ENCODE assay signal across 1 cellular context in genomic region chr1:231528175-231529029, GRCh38.
TF ChIP-seq lines count a peak whose summit lies in the region.

TSNAX (plus strand) TSS chr1:231528669; CDS start chr1:231528811, 142 bp downstream.

TF ChIP-seq in K562, 482 proteins besides CTCF, POLR2A, EP300 and RAD21 (continued from another document and continues in another):
- TF ChIP-seq MITF (IDR thresholded peaks at IDR 0.05): peak; percentile 73
- no peak for TF ChIP-seq SMARCB1 (IDR thresholded peaks at IDR 0.05; ENCODE audit: insufficient read length, low read depth)
- TF ChIP-seq MAZ (CRISPR knock-in tag; conservative IDR thresholded peaks at IDR 0.05 in 1 of 2, IDR thresholded peaks at IDR 0.05 in 1 of 2): peak; percentile 89 to 97
- 0 out of 2 replicates have a peak, but pooled peaks have one; percentile 22 for TF ChIP-seq NBN (IDR thresholded peaks at IDR 0.05; ENCODE audit: low read depth)
- TF ChIP-seq GATA2 (CRISPR knock-in tag; IDR thresholded peaks at IDR 0.05): no peak
- TF ChIP-seq ARNT (IDR thresholded peaks at IDR 0.05): peak in 1 of 2 experiments; percentile 51; a peak in 1 of 4 replicates
- peak; percentile 86 for TF ChIP-seq ZNF592 (IDR thresholded peaks at IDR 0.05)
- no peak for TF ChIP-seq ETS2 (tag; IDR thresholded peaks at IDR 0.05; ENCODE audit: borderline replicate concordance, poor library complexity, severe bottlenecking)
- no peak for TF ChIP-seq ZNF583 (CRISPR knock-in tag; IDR thresholded peaks at IDR 0.05)
- TF ChIP-seq ZNF165 (CRISPR knock-in tag; IDR thresholded peaks at IDR 0.05; ENCODE audit: borderline replicate concordance): no peak
- TF ChIP-seq ZHX1 (conservative IDR thresholded peaks at IDR 0.05; ENCODE audit: low read length): 0 out of 2 replicates have a peak, but pooled peaks have one; percentile 70
- TF ChIP-seq UBTF (IDR thresholded peaks at IDR 0.05; ENCODE audit: borderline replicate concordance in 1 of 2, low read depth in 2 of 2, low read length in 2 of 2): peak; percentile 81 to 89; a peak in 3 of 4 replicates
- TF ChIP-seq NR1H2 (CRISPR knock-in tag; IDR thresholded peaks at IDR 0.05): no peak
- TF ChIP-seq PCBP1 (IDR thresholded peaks at IDR 0.05; ENCODE audit: low read depth, low read length, poor library complexity, severe bottlenecking): no peak
- no peak for TF ChIP-seq HINFP (tag; conservative IDR thresholded peaks at IDR 0.05; ENCODE audit: low read depth)
- no peak for TF ChIP-seq ZNF764 (CRISPR knock-in tag; IDR thresholded peaks at IDR 0.05; ENCODE audit: low read depth)
- TF ChIP-seq CHAMP1 (IDR thresholded peaks at IDR 0.05): no peak
- no peak for TF ChIP-seq NR2C1 (IDR thresholded peaks at IDR 0.05)
- peak; percentile 77 for TF ChIP-seq NR2C1 (tag; IDR thresholded peaks at IDR 0.05)
- no peak for TF ChIP-seq U2AF1 (optimal IDR thresholded peaks at IDR 0.05; ENCODE audit: low read depth, low read length)
- TF ChIP-seq ZNF121 (CRISPR knock-in tag; conservative IDR thresholded peaks at IDR 0.05): no peak
- TF ChIP-seq AFF1 (IDR thresholded peaks at IDR 0.05; ENCODE audit: low read depth in 1 of 2, partially characterized antibody in 2 of 2): peak in 1 of 2 experiments; percentile 87
- TF ChIP-seq RB1 (IDR thresholded peaks at IDR 0.05; ENCODE audit: low read depth): peak; percentile 99
- 0 out of 2 replicates have a peak, but pooled peaks have one; percentile 32 for TF ChIP-seq ZNF23 (CRISPR knock-in tag; IDR thresholded peaks at IDR 0.05)
- TF ChIP-seq HSF4 (CRISPR knock-in tag; IDR thresholded peaks at IDR 0.05; ENCODE audit: borderline replicate concordance): no peak
- no peak for TF ChIP-seq NR0B1 (IDR thresholded peaks at IDR 0.05; ENCODE audit: partially characterized antibody)
- no peak for TF ChIP-seq LARP7 (IDR thresholded peaks at IDR 0.05)
- TF ChIP-seq RBM39 (optimal IDR thresholded peaks at IDR 0.05; ENCODE audit: low read depth, low read length): peak; percentile 33
- TF ChIP-seq RCOR1 (IDR thresholded peaks at IDR 0.05; ENCODE audit: borderline replicate concordance in 1 of 2, low read depth in 2 of 2, low read length in 2 of 2): no peak
- TF ChIP-seq HNRNPUL1 (IDR thresholded peaks at IDR 0.05; ENCODE audit: low read length): no peak
- TF ChIP-seq ELF1 (tag; IDR thresholded peaks at IDR 0.05): peak; percentile 75
- peak in 1 of 2 experiments; percentile 81; a peak in 1 of 4 replicates for TF ChIP-seq SRF (CRISPR knock-in tag; IDR thresholded peaks at IDR 0.05)
- no peak for TF ChIP-seq ATF1 (CRISPR knock-in tag; IDR thresholded peaks at IDR 0.05)
- peak; percentile 96 for TF ChIP-seq ATF1 (tag; IDR thresholded peaks at IDR 0.05)
